Comparison of ENCODE assay signal across 25 cellular contexts in genomic region chr9:121307976-121308375, GRCh38. TPM values are rescaled to one million over a fixed set of nuclear protein-coding genes. Genes with fewer than 3 reads are reported as not detected.
A peak's percentile ranks its signal among the peaks of the same experiment; 100 is the strongest.
DNase-seq lines count a peak whose midpoint lies in the region; ATAC-seq and TF ChIP-seq lines count a peak whose summit lies in the region.
"Had no signal": no experiment of that assay in that cellular context is flagged by ENCODE, and none has a peak within 500 bp of the region (broad histone marks: within the 10 kb centered on the region; RNA-seq: fewer than 3 reads in every experiment).

No MANE protein-coding gene starts in this region.

- H3K9ac ChIP-seq in PC-3 (ENCODE audit: low read length): no peak overlapping the region
- H3K9ac ChIP-seq: KMS-11 had no signal

- H3K27me3 ChIP-seq in left ventricle myocardium inferior (ENCODE audit: low read depth) (no peaks in the 10 kb centered on the region), spleen (replicated peaks in 1 of 7) (no peaks in the 10 kb centered on the region), PC-3 (ENCODE audit: low read length) (no peaks in the 10 kb centered on the region)
- H3K27me3 ChIP-seq: SJSA1 had no signal

- H3K9me3 ChIP-seq in left ventricle myocardium inferior (replicated peaks) (no peaks in the 10 kb centered on the region), spleen (no peaks in the 10 kb centered on the region), PC-3 (ENCODE audit: low read length) (no peaks in the 10 kb centered on the region)
- H3K9me3 ChIP-seq: SJSA1 had no signal

- no peak overlapping the region for H2AFZ ChIP-seq in PC-3 (ENCODE audit: low read length)

- H3K4me3 Mint-ChIP-seq in glutamatergic neuron (ENCODE audit: unreplicated experiment): no peak overlapping the region
- H3K4me3 Mint-ChIP-seq: CD14-positive monocyte had no signal

- POLR2A ChIA-PET in PC-3 (lab: Charles Lee; ENCODE audit: unreplicated experiment): no interaction called here

- H3K27me3 Mint-ChIP-seq in glutamatergic neuron (ENCODE audit: unreplicated experiment): peaks cover 3% of the 10 kb centered on the region

- H3K9me3 Mint-ChIP-seq in glutamatergic neuron (ENCODE audit: unreplicated experiment): no peaks in the 10 kb centered on the region
- H3K9me3 Mint-ChIP-seq: CD14-positive monocyte had no signal

- H3K4me3 ChIP-seq in left ventricle myocardium inferior (no peak overlapping the region), spleen (no peak overlapping the region), PC-3 (ENCODE audit: low read length) (no peak overlapping the region)
- H3K4me3 ChIP-seq: SJSA1 had no signal

- peaks cover 5% of the 10 kb centered on the region for H3K36me3 Mint-ChIP-seq in glutamatergic neuron (ENCODE audit: unreplicated experiment)

- H3F3A ChIP-seq in PC-3 (ENCODE audit: low read length, unreplicated experiment): no peaks in the 10 kb centered on the region

- ATAC-seq in Right ventricle myocardium inferior: no peak
- no peak for ATAC-seq in PC-3
- no peak for ATAC-seq in GM18505 (IDR thresholded peaks at IDR 0.05; ENCODE audit: unreplicated experiment)
- ATAC-seq: Panc1 had no signal

- H3K27ac ChIP-seq in left ventricle myocardium inferior (replicated peaks) (peak overlapping the region; percentile 98), spleen (no peak overlapping the region), PC-3 (ENCODE audit: low read length) (no peak overlapping the region)
- H3K27ac ChIP-seq: KMS-11, SJSA1 had no signal

- CTCF ChIA-PET in PC-3 (lab: Charles Lee): interaction anchor here (0.6 kb wide), 1 partner anchor 24 kb away, joined by 4 read pairs; no protein-coding TSS in a partner anchor

- no peaks in the 10 kb centered on the region for H3K4me1 Mint-ChIP-seq in glutamatergic neuron (ENCODE audit: low read depth, unreplicated experiment)
- H3K4me1 Mint-ChIP-seq: CD14-positive monocyte had no signal

- TF ChIP-seq CTCF in left ventricle myocardium inferior (IDR thresholded peaks at IDR 0.05; ENCODE audit: borderline replicate concordance): no peak
- TF ChIP-seq CTCF in glutamatergic neuron (IDR thresholded peaks at IDR 0.05; ENCODE audit: partially characterized antibody, unreplicated experiment): no peak
- TF ChIP-seq CTCF in spleen (IDR thresholded peaks at IDR 0.05 in 8 of 11, conservative IDR thresholded peaks at IDR 0.05 in 3 of 11): no peak
- TF ChIP-seq CTCF in PC-3 (conservative IDR thresholded peaks at IDR 0.05; ENCODE audit: low read depth, low read length): no peak

- peaks cover 98% of the 10 kb centered on the region for H3K4me1 ChIP-seq in left ventricle myocardium inferior
- no peaks in the 10 kb centered on the region for H3K4me1 ChIP-seq in spleen
- no peaks in the 10 kb centered on the region for H3K4me1 ChIP-seq in PC-3 (ENCODE audit: insufficient read depth, low read length)
- H3K4me1 ChIP-seq: SJSA1 had no signal

- H3K36me3 ChIP-seq in left ventricle myocardium inferior: peaks cover 97% of the 10 kb centered on the region
- peaks cover 0 to 100% (median 63%) of the 10 kb centered on the region in 6 donors for H3K36me3 ChIP-seq in spleen
- no peaks in the 10 kb centered on the region for H3K36me3 ChIP-seq in PC-3 (ENCODE audit: low read depth, low read length)

- DNase-seq in left ventricle myocardium inferior: no peak
- no peak for DNase-seq in Right ventricle myocardium inferior (ENCODE audit: missing footprints)
- peak; percentile 4 for DNase-seq in glutamatergic neuron
- DNase-seq in spleen: peak; percentile 22
- DNase-seq in activated CD4-positive, alpha-beta T cell treated with anti-CD3 and anti-CD28 coated beads for 1 hour: no peak
- no peak for DNase-seq in PC-3
- no peak for DNase-seq in stimulated activated CD4-positive, alpha-beta T cell treated with anti-CD3 and anti-CD28 coated beads, Interleukin-4, amount 100 ng/mL, for 24 hours
- DNase-seq: AML-193; DMS53; GF-D8; IMR-90; MV-4-11; NCI-H1105 treated with DMSO at 0.1 percent for 48 hours; NCI-H1694; NCI-H2081; NCI-H2171; NCI-H345; NCI-H524; NCI-H774; NK-92 treated with Interleukin-12 subunit alpha and Interleukin-12 subunit beta, amount 100 ng/mL, for 24 hours had no signal

- intact Hi-C loops in left ventricle myocardium inferior (cut with micrococcal nuclease): no loop called here
- intact Hi-C loops in Right ventricle myocardium inferior (cut with DNase I): no loop called here
- intact Hi-C loops in spleen (cut with DNase I; ENCODE audit: low total_unique reads): no loop called here
- intact Hi-C loops in PC-3 (cut with micrococcal nuclease): no loop called here

- H3K9me2 ChIP-seq in PC-3 (replicated peaks; ENCODE audit: low read length): no peaks in the 10 kb centered on the region

- H3K27ac Mint-ChIP-seq in glutamatergic neuron (ENCODE audit: unreplicated experiment): no peak overlapping the region

- H4K20me1 ChIP-seq in PC-3 (ENCODE audit: low read length): no peaks in the 10 kb centered on the region

- H3K79me2 ChIP-seq in PC-3 (ENCODE audit: low read length): no peaks in the 10 kb centered on the region

- WGBS in spleen, 5 donors: 79 to 92% (median 86%) methylated on average over 2 of the region's 2 CpGs

- no TSS peak for BruUV-seq in PC-3 (replicated peaks; lab: Mats Ljungman, UMichigan)

- H3K4me2 ChIP-seq in PC-3 (ENCODE audit: low read length): no peak overlapping the region
- H3K4me2 ChIP-seq: KMS-11 had no signal

- TF ChIP-seq POLR2A in spleen (IDR thresholded peaks at IDR 0.05) (no peak), GM18505 (IDR thresholded peaks at IDR 0.05; ENCODE audit: borderline replicate concordance, extremely low read depth, insufficient read depth, insufficient read length) (no peak)

RNA-seq across cellular contexts. Expression of gene GSN, which starts 40.0 kb away (rescaled TPM):
- total RNA-seq in left ventricle myocardium inferior (758 TPM), Right ventricle myocardium inferior (966 TPM), glutamatergic neuron (ENCODE audit: unreplicated experiment) (11.6 TPM), spleen (100 to 1,000 TPM; 165 to 432 (median 263) TPM), PC-3 (2014; rRNA removed) (36.5 and 40.3 TPM in 2 replicates)
- polyA plus RNA-seq in spleen: 100 to 1,000 TPM; 115 to 252 (median 122) TPM

Comparison
In these comparisons a context has a peak if more than half of its experiments do, and no peak if none do; other contexts are left out.
1. DNase-seq: peak in glutamatergic neuron (single experiment) and spleen (single experiment); none in left ventricle myocardium inferior (single experiment), Right ventricle myocardium inferior (single experiment), activated CD4-positive, alpha-beta T cell treated with anti-CD3 and anti-CD28 coated beads for 1 hour (single experiment), PC-3 (single experiment) and stimulated activated CD4-positive, alpha-beta T cell treated with anti-CD3 and anti-CD28 coated beads, Interleukin-4, amount 100 ng/mL, for 24 hours (single experiment).